In genomic region chr15:24848050-24848449, GRCh38 we compare ENCODE assay signal across 8 cellular contexts.
DNase-seq lines count a peak whose midpoint lies in the region; ATAC-seq, FAIRE-seq and TF ChIP-seq lines count a peak whose summit lies in the region.

No MANE protein-coding gene starts in this region.

- no peak for FAIRE-seq in GM12891 (lab: Jason Lieb, UNC)

- CTCF ChIA-PET in activated CD8-positive, alpha-beta T cell treated with anti-CD3 and anti-CD28 coated beads for 36 hours (lab: Charles Lee): no interaction called here

- H3K36me3 ChIP-seq in cardiac muscle cell (no peaks in the 10 kb centered on the region), prostate gland (no peaks in the 10 kb centered on the region)

- peak; percentile 9 for DNase-seq in GM12891 (ENCODE audit: insufficient read length, low spot score)
- peak; percentile 25 for DNase-seq in activated CD8-positive, alpha-beta T cell treated with anti-CD3 and anti-CD28 coated beads for 36 hours
- DNase-seq in cardiac muscle cell (ENCODE audit: low read depth in 1 of 2, low spot score in 1 of 2): peak; percentile 47 to 69
- peak; percentile 11 for DNase-seq in prostate gland (ENCODE audit: low spot score)
- no peak for DNase-seq in GM10266 (ENCODE audit: extremely low spot score)

- H3K27ac Mint-ChIP-seq in activated CD8-positive, alpha-beta T cell treated with anti-CD3 and anti-CD28 coated beads for 36 hours: no peak overlapping the region

- peaks cover 7% of the 10 kb centered on the region for H3K36me3 Mint-ChIP-seq in activated CD8-positive, alpha-beta T cell treated with anti-CD3 and anti-CD28 coated beads for 36 hours (ENCODE audit: low read depth)

- WGBS in prostate gland: 24% methylated on average over 37 of the region's 39 CpGs

- H3K4me1 Mint-ChIP-seq in activated CD8-positive, alpha-beta T cell treated with anti-CD3 and anti-CD28 coated beads for 36 hours (ENCODE audit: low read depth): no peaks in the 10 kb centered on the region

- H3K9me3 ChIP-seq in cardiac muscle cell (ENCODE audit: low read depth): no peaks in the 10 kb centered on the region
- no peaks in the 10 kb centered on the region for H3K9me3 ChIP-seq in prostate gland

- H3K4me1 ChIP-seq in cardiac muscle cell (ENCODE audit: low read depth): no peaks in the 10 kb centered on the region
- no peaks in the 10 kb centered on the region for H3K4me1 ChIP-seq in prostate gland (replicated peaks)

- peak overlapping the region; percentile 51 for H3K4me3 ChIP-seq in cardiac muscle cell
- H3K4me3 ChIP-seq in prostate gland: peak overlapping the region; percentile 16 to 20

- peak overlapping the region; percentile 38 for H3K4me3 Mint-ChIP-seq in activated CD8-positive, alpha-beta T cell treated with anti-CD3 and anti-CD28 coated beads for 36 hours

- TF ChIP-seq POLR2A in GM12891 (IDR thresholded peaks at IDR 0.05; ENCODE audit: low read depth, low read length) (no peak), prostate gland (IDR thresholded peaks at IDR 0.05) (no peak)

- H3K27ac ChIP-seq in cardiac muscle cell (peak overlapping the region; percentile 52), prostate gland (no peak overlapping the region)

- TF ChIP-seq CTCF in activated CD8-positive, alpha-beta T cell treated with anti-CD3 and anti-CD28 coated beads for 36 hours (IDR thresholded peaks at IDR 0.05): no peak
- TF ChIP-seq CTCF in cardiac muscle cell (IDR thresholded peaks at IDR 0.05; ENCODE audit: low read depth, low read length) (no peak), prostate gland (IDR thresholded peaks at IDR 0.05) (no peak), GM10266 (IDR thresholded peaks at IDR 0.05; ENCODE audit: control insufficient read depth, insufficient read depth, low read depth, missing control alignments) (no peak)

- no peaks in the 10 kb centered on the region for H3K27me3 Mint-ChIP-seq in activated CD8-positive, alpha-beta T cell treated with anti-CD3 and anti-CD28 coated beads for 36 hours

- H3K27me3 ChIP-seq in cardiac muscle cell (no peaks in the 10 kb centered on the region), prostate gland (replicated peaks; ENCODE audit: insufficient read depth) (no peaks in the 10 kb centered on the region)

- intact Hi-C loops in activated CD8-positive, alpha-beta T cell treated with anti-CD3 and anti-CD28 coated beads for 36 hours (cut with micrococcal nuclease): no loop called here
- intact Hi-C loops in prostate gland (cut with DNase I): no loop called here

- no peak for ATAC-seq in activated CD8-positive, alpha-beta T cell treated with anti-CD3 and anti-CD28 coated beads for 36 hours
- ATAC-seq in GM21529 (IDR thresholded peaks at IDR 0.05; ENCODE audit: unreplicated experiment): no peak
- no peak for ATAC-seq in HG03565 (IDR thresholded peaks at IDR 0.05; ENCODE audit: unreplicated experiment)
- ATAC-seq in GM18868 (IDR thresholded peaks at IDR 0.05; ENCODE audit: unreplicated experiment): no peak

- H3K9me3 Mint-ChIP-seq in activated CD8-positive, alpha-beta T cell treated with anti-CD3 and anti-CD28 coated beads for 36 hours: peaks cover 22% of the 10 kb centered on the region

- POLR2A ChIA-PET in activated CD8-positive, alpha-beta T cell treated with anti-CD3 and anti-CD28 coated beads for 36 hours (lab: Charles Lee): no interaction called here

TF ChIP-seq in GM12891, 5 proteins besides CTCF, POLR2A, EP300 and RAD21:
- TF ChIP-seq POLR2AphosphoS5 (IDR thresholded peaks at IDR 0.05; ENCODE audit: low read depth, low read length): no peak
- TF ChIP-seq POU2F2 (IDR thresholded peaks at IDR 0.05; ENCODE audit: low read depth, low read length): no peak
- no peak for TF ChIP-seq TAF1 (IDR thresholded peaks at IDR 0.05; ENCODE audit: low read depth, low read length)
- no peak for TF ChIP-seq SPI1 (IDR thresholded peaks at IDR 0.05; ENCODE audit: low read depth, low read length)
- TF ChIP-seq PAX5 (IDR thresholded peaks at IDR 0.05; ENCODE audit: insufficient read depth, low read length, severe bottlenecking): no peak
TF ChIP-seq in GM12891: peak in this region for 0.
